ENCODE assay signal across 1 cellular context in genomic region chr19:53977429-53977990, GRCh38.
TF ChIP-seq lines count a peak whose summit lies in the region.

No MANE protein-coding gene starts in this region.

TF ChIP-seq in HepG2, 621 proteins besides CTCF, POLR2A, EP300 and RAD21 (continued from another document):
- TF ChIP-seq ZNF710 (CRISPR knock-in tag; IDR thresholded peaks at IDR 0.05; ENCODE audit: borderline replicate concordance) (0 out of 2 replicates have a peak, but pooled peaks have one; percentile 28), ZNF574 (CRISPR knock-in tag; IDR thresholded peaks at IDR 0.05) (peak; percentile 66), HNF4A (CRISPR knock-in tag; IDR thresholded peaks at IDR 0.05) (peak; percentile 63), THAP11 (CRISPR knock-in tag; IDR thresholded peaks at IDR 0.05) (peak; percentile 99), SNRNP70 (IDR thresholded peaks at IDR 0.05; ENCODE audit: low read depth, low read length) (no peak), ZNF557 (CRISPR knock-in tag; IDR thresholded peaks at IDR 0.05) (no peak), ZNF143 (CRISPR knock-in tag; IDR thresholded peaks at IDR 0.05) (peak; percentile 98), CREM (IDR thresholded peaks at IDR 0.05) (peak; percentile 89), CREM (CRISPR knock-in tag; IDR thresholded peaks at IDR 0.05) (no peak), HNF1B (CRISPR knock-in tag; IDR thresholded peaks at IDR 0.05) (no peak), ELF3 (CRISPR knock-in tag; IDR thresholded peaks at IDR 0.05) (0 out of 2 replicates have a peak, but pooled peaks have one; percentile 41), ZSCAN5A (CRISPR knock-in tag; IDR thresholded peaks at IDR 0.05; ENCODE audit: borderline replicate concordance) (no peak), HOXA7 (CRISPR knock-in tag; IDR thresholded peaks at IDR 0.05) (no peak), CREB1 (IDR thresholded peaks at IDR 0.05) (no peak), CREB1 (CRISPR knock-in tag; IDR thresholded peaks at IDR 0.05) (peak; percentile 29; the same call in 1 of the 2 replicates), GABPB1 (CRISPR knock-in tag; IDR thresholded peaks at IDR 0.05) (peak; percentile 55; the same call in 1 of the 2 replicates)
